In the genomic region with DNA sequence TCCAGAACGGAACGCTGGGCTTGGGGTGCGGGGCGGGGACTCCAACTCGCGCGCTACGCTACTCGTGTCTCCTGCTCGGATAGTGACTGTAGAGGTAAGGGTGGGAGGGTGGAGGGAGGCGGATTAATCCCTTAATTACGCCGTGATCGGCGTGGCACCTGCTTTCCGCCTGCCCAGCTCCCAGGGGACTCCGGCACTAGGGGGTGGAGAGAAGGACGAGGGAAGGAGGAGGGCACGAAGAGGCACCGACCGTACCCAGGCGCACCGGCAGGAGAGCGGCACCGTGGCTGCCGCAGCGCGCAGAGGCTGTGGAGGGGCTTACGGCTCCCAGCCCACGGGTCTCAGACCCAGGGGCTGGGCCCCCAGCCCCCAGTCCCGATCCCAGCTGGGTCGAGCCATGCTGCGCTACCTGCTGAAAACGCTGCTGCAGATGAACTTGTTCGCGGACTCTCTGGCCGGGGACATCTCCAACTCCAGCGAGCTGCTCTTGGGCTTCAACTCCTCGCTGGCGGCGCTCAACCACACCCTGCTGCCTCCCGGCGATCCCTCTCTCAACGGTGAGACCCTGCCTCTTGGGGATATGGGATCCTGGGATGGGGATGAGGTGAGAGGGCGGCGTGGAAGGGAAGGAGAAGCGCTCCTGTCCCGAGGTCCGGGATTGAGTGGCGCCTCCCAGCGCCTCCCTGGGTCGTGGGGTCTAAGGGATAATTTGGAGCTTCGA, we compare ENCODE assay signal across 10 cellular contexts. TPM values are rescaled to one million over a fixed set of nuclear protein-coding genes. Genes with fewer than 3 reads are reported as not detected.
DNase-seq lines count a peak whose midpoint lies in the region; ATAC-seq, FAIRE-seq and TF ChIP-seq lines count a peak whose summit lies in the region.
"Had no signal": no experiment of that assay in that cellular context is flagged by ENCODE, and none has a peak within 500 bp of the region (broad histone marks: within the 10 kb centered on the region; RNA-seq: fewer than 3 reads in every experiment).

A gene with protein sequence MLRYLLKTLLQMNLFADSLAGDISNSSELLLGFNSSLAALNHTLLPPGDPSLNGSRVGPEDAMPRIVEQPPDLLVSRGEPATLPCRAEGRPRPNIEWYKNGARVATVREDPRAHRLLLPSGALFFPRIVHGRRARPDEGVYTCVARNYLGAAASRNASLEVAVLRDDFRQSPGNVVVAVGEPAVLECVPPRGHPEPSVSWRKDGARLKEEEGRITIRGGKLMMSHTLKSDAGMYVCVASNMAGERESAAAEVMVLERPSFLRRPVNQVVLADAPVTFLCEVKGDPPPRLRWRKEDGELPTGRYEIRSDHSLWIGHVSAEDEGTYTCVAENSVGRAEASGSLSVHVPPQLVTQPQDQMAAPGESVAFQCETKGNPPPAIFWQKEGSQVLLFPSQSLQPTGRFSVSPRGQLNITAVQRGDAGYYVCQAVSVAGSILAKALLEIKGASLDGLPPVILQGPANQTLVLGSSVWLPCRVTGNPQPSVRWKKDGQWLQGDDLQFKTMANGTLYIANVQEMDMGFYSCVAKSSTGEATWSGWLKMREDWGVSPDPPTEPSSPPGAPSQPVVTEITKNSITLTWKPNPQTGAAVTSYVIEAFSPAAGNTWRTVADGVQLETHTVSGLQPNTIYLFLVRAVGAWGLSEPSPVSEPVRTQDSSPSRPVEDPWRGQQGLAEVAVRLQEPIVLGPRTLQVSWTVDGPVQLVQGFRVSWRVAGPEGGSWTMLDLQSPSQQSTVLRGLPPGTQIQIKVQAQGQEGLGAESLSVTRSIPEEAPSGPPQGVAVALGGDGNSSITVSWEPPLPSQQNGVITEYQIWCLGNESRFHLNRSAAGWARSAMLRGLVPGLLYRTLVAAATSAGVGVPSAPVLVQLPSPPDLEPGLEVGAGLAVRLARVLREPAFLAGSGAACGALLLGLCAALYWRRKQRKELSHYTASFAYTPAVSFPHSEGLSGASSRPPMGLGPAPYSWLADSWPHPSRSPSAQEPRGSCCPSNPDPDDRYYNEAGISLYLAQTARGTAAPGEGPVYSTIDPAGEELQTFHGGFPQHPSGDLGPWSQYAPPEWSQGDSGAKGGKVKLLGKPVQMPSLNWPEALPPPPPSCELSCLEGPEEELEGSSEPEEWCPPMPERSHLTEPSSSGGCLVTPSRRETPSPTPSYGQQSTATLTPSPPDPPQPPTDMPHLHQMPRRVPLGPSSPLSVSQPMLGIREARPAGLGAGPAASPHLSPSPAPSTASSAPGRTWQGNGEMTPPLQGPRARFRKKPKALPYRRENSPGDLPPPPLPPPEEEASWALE (N-terminal part only) (plus strand): TSS at position 252 of the 721 bp plus-strand sequence. CDS start 146 bp downstream, at position 398.

- H3K27me3 ChIP-seq in hepatocyte (peaks cover 97% of the 10 kb centered on the region), small intestine (ENCODE audit: control insufficient read depth in 2 of 2, insufficient read depth in 2 of 2, low read length in 2 of 2) (peaks cover 4 to 62% of the 10 kb centered on the region in 2 donors)

- H3K9me3 ChIP-seq in hepatocyte (ENCODE audit: low read depth) (no peaks in the 10 kb centered on the region), small intestine (ENCODE audit: control insufficient read depth, low read depth) (no peaks in the 10 kb centered on the region)

- H3K4me3 ChIP-seq in WI38 (ENCODE audit: low read depth, low read length) = peak within 1 kb of the TSS; percentile 45
- no peak within 1 kb of the TSS for H3K4me3 ChIP-seq in hepatocyte
- H3K4me3 ChIP-seq in small intestine (ENCODE audit: low read depth in 1 of 2, low read length in 2 of 2) = no peak within 1 kb of the TSS

- no peak for ATAC-seq in effector memory CD8-positive, alpha-beta T cell (replicated peaks)

- no peak within 1 kb of the TSS for H3K27ac Mint-ChIP-seq in effector memory CD8-positive, alpha-beta T cell

- no peaks in the 10 kb centered on the region for H3K9me3 Mint-ChIP-seq in effector memory CD8-positive, alpha-beta T cell

- H3K4me3 Mint-ChIP-seq in effector memory CD8-positive, alpha-beta T cell = peak within 1 kb of the TSS in 1 of 2 donors; percentile 45

- FAIRE-seq in small intestine (lab: Jason Lieb, UNC) = no peak
- FAIRE-seq: TTC549 had no signal

- H3K79me2 ChIP-seq in hepatocyte = no peaks in the 10 kb centered on the region

- WGBS in hepatocyte (ENCODE audit: low lambda C conversion rate, missing lambda C conversion rate) = 5% methylated on average over 46 of the region's 53 CpGs
- 4 to 6% (median 4%) methylated on average over 46 to 53 of the region's 53 CpGs for WGBS in small intestine, 3 donors

- H3K4me2 ChIP-seq in hepatocyte = peak within 1 kb of the TSS; percentile 84

- peaks cover 22 to 23% of the 10 kb centered on the region in 2 donors for H3K4me1 Mint-ChIP-seq in effector memory CD8-positive, alpha-beta T cell (ENCODE audit: low read depth in 2 of 2)

- H3K36me3 ChIP-seq in hepatocyte (replicated peaks; ENCODE audit: insufficient read depth, low read depth) (no peaks in the 10 kb centered on the region), small intestine (ENCODE audit: control insufficient read depth in 2 of 2, insufficient read depth in 2 of 2, low read length in 2 of 2) (no peaks in the 10 kb centered on the region)

- peak within 1 kb of the TSS; percentile 45 for H2AFZ ChIP-seq in hepatocyte

- DNase-seq in NCI-H2227 (lab: John Stamatoyannopoulos, UW; ENCODE audit: unreplicated experiment) = peak; percentile 11
- DNase-seq in NCI-H2227 treated with DMSO at 0.1 percent for 48 hours (lab: John Stamatoyannopoulos, UW) = no peak
- DNase-seq in hepatocyte (ENCODE audit: low spot score) = no peak
- no peak for DNase-seq in small intestine
- no peak for DNase-seq in effector memory CD8-positive, alpha-beta T cell
- DNase-seq in OCI-M2 (lab: John Stamatoyannopoulos, UW; ENCODE audit: unreplicated experiment) = no peak
- no peak for DNase-seq in SKM-1 treated with dmso at 0.1 percent for 144 hours (lab: John Stamatoyannopoulos, UW; ENCODE audit: unreplicated experiment)

- no peaks in the 10 kb centered on the region for H3K9me2 ChIP-seq in hepatocyte (replicated peaks; ENCODE audit: insufficient read depth)

- H3K4me1 ChIP-seq in hepatocyte (ENCODE audit: insufficient read depth) (peaks cover 11% of the 10 kb centered on the region), small intestine (ENCODE audit: control insufficient read depth in 2 of 2, insufficient read depth in 1 of 2, low read depth in 1 of 2, low read length in 1 of 2) (no peaks in the 10 kb centered on the region)

- peaks cover 94 to 95% of the 10 kb centered on the region in 2 donors for H3K27me3 Mint-ChIP-seq in effector memory CD8-positive, alpha-beta T cell

- no peak for TF ChIP-seq CTCF in WI38 (IDR thresholded peaks at IDR 0.05; ENCODE audit: low read depth, low read length)
- no peak for TF ChIP-seq CTCF in hepatocyte (IDR thresholded peaks at IDR 0.05; ENCODE audit: poor library complexity)

- H3K27ac ChIP-seq in hepatocyte (no peak within 1 kb of the TSS), small intestine (ENCODE audit: low read depth in 1 of 2, low read length in 1 of 2) (no peak within 1 kb of the TSS)

- no peaks in the 10 kb centered on the region for H4K20me1 ChIP-seq in hepatocyte (ENCODE audit: insufficient read depth, poor library complexity, severe bottlenecking)

- H3K36me3 Mint-ChIP-seq in effector memory CD8-positive, alpha-beta T cell (ENCODE audit: insufficient read depth) = peaks cover 3% of the 10 kb centered on the region
- H3K36me3 Mint-ChIP-seq: CD4-positive, CD25-positive, alpha-beta regulatory T cell had no signal

RNA-seq across cellular contexts. Expression of the gene that starts here (rescaled TPM):
- 3.7 and 5.0 TPM in 2 replicates for total RNA-seq in hepatocyte
- polyA plus RNA-seq in hepatocyte (10.4 and 11.0 TPM in 2 replicates), small intestine (10 to 100 TPM in 2 of 3 donors, 1 to 10 TPM in 1; 4.5 to 11.6 (median 11.2) TPM)
